In the genomic region with DNA sequence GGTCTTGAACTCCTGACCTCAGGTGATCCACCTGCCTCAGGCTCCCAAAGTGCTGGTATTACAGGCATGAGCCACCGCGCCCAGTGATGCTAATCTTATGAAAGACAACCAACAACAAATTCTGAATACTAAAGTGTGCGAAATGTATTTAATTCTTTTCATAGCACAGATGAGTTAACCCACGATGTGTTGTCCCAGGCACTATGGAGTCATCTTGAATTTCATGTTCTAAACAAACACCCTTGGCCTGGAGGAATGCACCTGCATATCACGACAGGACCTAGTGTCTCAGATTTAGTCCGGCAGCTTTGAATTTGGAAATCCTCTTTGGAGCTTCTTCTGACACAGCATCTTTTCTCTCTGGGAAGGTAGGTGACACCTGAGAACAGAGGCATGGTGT, we compare ENCODE assay signal across 27 cellular contexts. TPM values are rescaled to one million over a fixed set of nuclear protein-coding genes. Genes with fewer than 3 reads are reported as not detected.
DNase-seq lines count a peak whose midpoint lies in the region; ATAC-seq and TF ChIP-seq lines count a peak whose summit lies in the region.
"Had no signal": no experiment of that assay in that cellular context is flagged by ENCODE, and none has a peak within 500 bp of the region (broad histone marks: within the 10 kb centered on the region; RNA-seq: fewer than 3 reads in every experiment).

No MANE protein-coding gene starts in this region.

- H3K36me3 ChIP-seq in right atrium auricular region = no peaks in the 10 kb centered on the region
- H3K36me3 ChIP-seq in heart right ventricle = no peaks in the 10 kb centered on the region
- H3K36me3 ChIP-seq: BE2C, BLaER1 had no signal

- no peaks in the 10 kb centered on the region for H3K4me1 ChIP-seq in right atrium auricular region
- no peaks in the 10 kb centered on the region for H3K4me1 ChIP-seq in heart right ventricle
- H3K4me1 ChIP-seq: A549, BE2C had no signal

- DNase-seq in right atrium auricular region (ENCODE audit: low spot score) (peak; percentile 42), heart right ventricle (no peak), islet precursor cell (peak; percentile 19), Ammon's horn (ENCODE audit: low spot score) (no peak), RPMI8226 (no peak)
- DNase-seq: AML-193; BE2C; C1 segment of cervical spinal cord; CD4-positive, alpha-beta memory T cell; CD4-positive, CD25-positive, alpha-beta regulatory T cell; CD8-positive, alpha-beta memory T cell; COR-L47; DMS 273 treated with DMSO at 0.1 percent for 48 hours; DMS153; DMS53; DMS79; DND-41; EL; GDM1 had no signal

- no peaks in the 10 kb centered on the region for H3K27me3 ChIP-seq in right atrium auricular region
- H3K27me3 ChIP-seq in heart right ventricle = peaks cover 0 to 33% (median 7%) of the 10 kb centered on the region in 7 donors
- H3K27me3 ChIP-seq: BLaER1 had no signal

- H3K9me3 ChIP-seq in right atrium auricular region = no peaks in the 10 kb centered on the region
- H3K9me3 ChIP-seq in heart right ventricle = no peaks in the 10 kb centered on the region
- H3K9me3 ChIP-seq: A549, BE2C, BLaER1 had no signal

- H3K27ac ChIP-seq in right atrium auricular region (no peak overlapping the region), heart right ventricle (no peak overlapping the region)
- H3K27ac ChIP-seq: 22Rv1, A549, BLaER1 had no signal

- intact Hi-C loops in heart right ventricle (cut with DNase I) = no loop called here

- H3K4me3 ChIP-seq in right atrium auricular region (no peak overlapping the region), heart right ventricle (no peak overlapping the region)
- H3K4me3 ChIP-seq: A549, BLaER1, GM12878 had no signal

- ATAC-seq in heart right ventricle = no peak
- ATAC-seq: A549, GM12878 had no signal

- no peak for TF ChIP-seq CTCF in right atrium auricular region (IDR thresholded peaks at IDR 0.05)
- TF ChIP-seq CTCF in heart right ventricle (IDR thresholded peaks at IDR 0.05) = no peak

- WGBS in heart right ventricle, 2 donors = 79 to 83% methylated on average over 6 of the region's 6 CpGs

RNA-seq across cellular contexts. Expression of a gene that starts 16.2 kb away (rescaled TPM):
- total RNA-seq in right atrium auricular region (not detected), heart right ventricle (not detected)
- polyA plus RNA-seq in heart right ventricle = not detected
- total RNA-seq: A172; CD4-positive, alpha-beta memory T cell; CD4-positive, CD25-positive, alpha-beta regulatory T cell; CD8-positive, alpha-beta memory T cell; Daoy; G401; GM12878 had no signal
- polyA plus RNA-seq: A549; CD14-positive monocyte; CD4-positive, alpha-beta memory T cell; CD4-positive, CD25-positive, alpha-beta regulatory T cell; CD8-positive, alpha-beta memory T cell; GM12878 had no signal

Comparison
In these comparisons a context has a peak if more than half of its experiments do, and no peak if none do; other contexts are left out.
1. DNase-seq: peak in right atrium auricular region (single experiment) and islet precursor cell (single experiment); none in heart right ventricle (0 of 2), Ammon's horn (single experiment) and RPMI8226 (single experiment).